9 cellular contexts compared by ENCODE assay signal in the genomic region with DNA sequence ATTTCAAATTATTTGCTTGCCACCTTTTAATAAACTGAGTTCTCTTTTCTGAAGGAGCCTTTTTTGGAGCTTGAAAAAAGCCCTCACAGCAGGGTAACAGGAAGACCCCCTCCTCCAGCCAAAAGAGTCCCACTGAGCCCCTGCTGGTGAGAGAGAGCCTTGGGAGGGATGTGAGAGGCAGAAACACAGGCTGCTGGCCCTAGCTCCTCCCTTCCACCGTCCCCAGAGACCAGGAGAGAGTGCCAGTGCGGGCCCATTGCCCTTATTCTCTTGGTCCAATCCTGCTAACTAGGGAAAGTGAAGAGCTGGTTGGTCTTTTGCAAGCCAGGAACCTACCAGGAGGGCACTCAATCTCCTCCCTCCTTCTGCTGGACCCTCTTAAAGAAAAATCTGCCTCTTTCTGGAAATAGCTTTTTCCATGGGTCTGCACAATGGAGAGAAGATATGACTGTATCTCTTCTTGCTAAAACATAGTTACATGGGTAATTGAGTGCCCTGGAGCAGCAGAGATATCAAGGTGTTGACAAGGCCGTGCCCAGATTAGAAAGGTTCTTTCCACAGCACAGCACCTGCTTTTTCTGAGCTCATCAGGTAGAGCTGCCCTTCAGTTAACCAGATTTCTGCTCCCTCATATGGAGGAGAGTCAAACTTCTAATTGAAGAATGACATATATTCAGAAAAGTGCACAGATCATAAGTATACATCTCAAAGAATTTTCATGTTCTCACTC.
DNase-seq lines count a peak whose midpoint lies in the region; ATAC-seq and TF ChIP-seq lines count a peak whose summit lies in the region.
"Had no signal": no experiment of that assay in that cellular context is flagged by ENCODE, and none has a peak within 500 bp of the region (broad histone marks: within the 10 kb centered on the region; RNA-seq: fewer than 3 reads in every experiment).

No MANE protein-coding gene starts in this region.

- H3K27ac ChIP-seq in OCI-LY3 (ENCODE audit: low read length), result peak overlapping the region; percentile 82
- H3K27ac ChIP-seq in heart left ventricle, result peak overlapping the region; percentile 3 to 84 (median 32)

- H3K9ac ChIP-seq in OCI-LY3 (ENCODE audit: low read length), result peak overlapping the region; percentile 56

- 42 to 51% (median 46%) methylated on average over 3 of the region's 3 CpGs for WGBS in heart left ventricle, 4 donors

- H3K4me3 Mint-ChIP-seq in T-helper 2 cell treated with Interferon-gamma antibody and Interleukin-4, amounts not matched to agents 5 μg/mL and 100 μg/mL, for 36 hours, result peak overlapping the region; percentile 69
- peak overlapping the region; percentile 61 to 84 for H3K4me3 Mint-ChIP-seq in stimulated activated naive CD8-positive, alpha-beta T cell treated with anti-CD3 and anti-CD28 coated beads, Interleukin-15, amount 100 ng/mL, for 72 hours

- H3K79me2 ChIP-seq in OCI-LY3 (ENCODE audit: low read length), result peaks cover 87% of the 10 kb centered on the region

- peaks cover 79% of the 10 kb centered on the region for H3K4me1 ChIP-seq in OCI-LY3 (ENCODE audit: low read length)
- peaks cover 12 to 83% (median 59%) of the 10 kb centered on the region in 12 donors for H3K4me1 ChIP-seq in heart left ventricle

- no peak overlapping the region for H2AFZ ChIP-seq in OCI-LY3 (ENCODE audit: low read depth, low read length)

- peak; percentile 32 to 85 (median 60) for ATAC-seq in heart left ventricle
- ATAC-seq in stimulated activated naive CD8-positive, alpha-beta T cell treated with anti-CD3 and anti-CD28 coated beads, Interleukin-15, amount 100 ng/mL, for 72 hours, result peak; percentile 38

- peak; percentile 11; the same call in 1 of the 2 replicates for TF ChIP-seq CTCF in OCI-LY3 (IDR thresholded peaks at IDR 0.05; ENCODE audit: low read depth, low read length)
- peak in 2 of 12 donors; percentile 9 to 12 for TF ChIP-seq CTCF in heart left ventricle (IDR thresholded peaks at IDR 0.05)

- H3K4me1 Mint-ChIP-seq in T-helper 2 cell treated with Interferon-gamma antibody and Interleukin-4, amounts not matched to agents 5 μg/mL and 100 μg/mL, for 36 hours (ENCODE audit: low read depth), result peaks cover 46% of the 10 kb centered on the region
- H3K4me1 Mint-ChIP-seq in stimulated activated naive CD8-positive, alpha-beta T cell treated with anti-CD3 and anti-CD28 coated beads, Interleukin-15, amount 100 ng/mL, for 72 hours, result peaks cover 69% of the 10 kb centered on the region

- no peaks in the 10 kb centered on the region for H3K9me3 Mint-ChIP-seq in T-helper 2 cell treated with Interferon-gamma antibody and Interleukin-4, amounts not matched to agents 5 μg/mL and 100 μg/mL, for 36 hours
- no peaks in the 10 kb centered on the region for H3K9me3 Mint-ChIP-seq in stimulated activated naive CD8-positive, alpha-beta T cell treated with anti-CD3 and anti-CD28 coated beads, Interleukin-15, amount 100 ng/mL, for 72 hours

- no peaks in the 10 kb centered on the region for H3K9me3 ChIP-seq in OCI-LY3 (ENCODE audit: insufficient read depth, low read length)
- H3K9me3 ChIP-seq in heart left ventricle, result no peaks in the 10 kb centered on the region

- H3K36me3 Mint-ChIP-seq in T-helper 2 cell treated with Interferon-gamma antibody and Interleukin-4, amounts not matched to agents 5 μg/mL and 100 μg/mL, for 36 hours (ENCODE audit: low read depth), result peaks cover 8% of the 10 kb centered on the region

- H3K36me3 ChIP-seq in OCI-LY3 (replicated peaks; ENCODE audit: low read depth, low read length) (peaks cover 3% of the 10 kb centered on the region), heart left ventricle (peaks cover 0 to 20% (median 0%) of the 10 kb centered on the region in 9 donors)

- DNase-seq in T-helper 2 cell treated with Interferon-gamma antibody and Interleukin-4, amounts not matched to agents 5 μg/mL and 100 μg/mL, for 36 hours (ENCODE audit: low spot score), result no peak
- DNase-seq in T-helper 2 cell, result no peak
- DNase-seq in heart left ventricle, result peak in 2 of 5 donors; percentile 39 to 46
- no peak for DNase-seq in stimulated activated naive CD8-positive, alpha-beta T cell treated with anti-CD3 and anti-CD28 coated beads, Interleukin-15, amount 100 ng/mL, for 72 hours
- DNase-seq in stimulated activated CD8-positive, alpha-beta memory T cell treated with anti-CD3 and anti-CD28 coated beads, Interleukin-4, amount 100 ng/mL, for 48 hours, result no peak
- DNase-seq in stimulated activated CD4-positive, alpha-beta T cell treated with anti-CD3 and anti-CD28 coated beads, Interleukin-4, amount 100 ng/mL, for 1 hour, result no peak
- no peak for DNase-seq in T-helper 9 cell
- DNase-seq: SHP77 treated with DMSO at 0.1 percent for 48 hours had no signal

- no peaks in the 10 kb centered on the region for H3K27me3 ChIP-seq in OCI-LY3 (ENCODE audit: low read depth, low read length)
- no peaks in the 10 kb centered on the region for H3K27me3 ChIP-seq in heart left ventricle

- intact Hi-C loops in heart left ventricle (cut with DNase I), result loop anchor here in 2 of 10 donors (10.0 kb wide), 1 partner anchor 52 kb away; no protein-coding TSS in a partner anchor

- TF ChIP-seq POLR2A in heart left ventricle (IDR thresholded peaks at IDR 0.05), result no peak

- H3K27me3 Mint-ChIP-seq in T-helper 2 cell treated with Interferon-gamma antibody and Interleukin-4, amounts not matched to agents 5 μg/mL and 100 μg/mL, for 36 hours (ENCODE audit: low read depth), result no peaks in the 10 kb centered on the region
- H3K27me3 Mint-ChIP-seq in stimulated activated naive CD8-positive, alpha-beta T cell treated with anti-CD3 and anti-CD28 coated beads, Interleukin-15, amount 100 ng/mL, for 72 hours, result no peaks in the 10 kb centered on the region

- H3K4me3 ChIP-seq in OCI-LY3 (ENCODE audit: low read length) (peak overlapping the region; percentile 50), heart left ventricle (no peak overlapping the region)

- H4K20me1 ChIP-seq in OCI-LY3 (ENCODE audit: insufficient read depth, low read length), result no peaks in the 10 kb centered on the region

- H3K27ac Mint-ChIP-seq in T-helper 2 cell treated with Interferon-gamma antibody and Interleukin-4, amounts not matched to agents 5 μg/mL and 100 μg/mL, for 36 hours, result peak overlapping the region; percentile 82
- peak overlapping the region; percentile 28 to 66 for H3K27ac Mint-ChIP-seq in stimulated activated naive CD8-positive, alpha-beta T cell treated with anti-CD3 and anti-CD28 coated beads, Interleukin-15, amount 100 ng/mL, for 72 hours

- H3K4me2 ChIP-seq in OCI-LY3 (ENCODE audit: low read length), result peak overlapping the region; percentile 76
